Comparison of ENCODE assay signal across 8 cellular contexts in genomic region chr2:206981739-206982336, GRCh38. TPM values are rescaled to one million over a fixed set of nuclear protein-coding genes. Genes with fewer than 3 reads are reported as not detected.
A peak's percentile ranks its signal among the peaks of the same experiment; 100 is the strongest.
DNase-seq lines count a peak whose midpoint lies in the region; ATAC-seq and TF ChIP-seq lines count a peak whose summit lies in the region.

No MANE protein-coding gene starts in this region.

- ATAC-seq in HG03139 (IDR thresholded peaks at IDR 0.05; ENCODE audit: unreplicated experiment) (no peak), GM19452 (IDR thresholded peaks at IDR 0.05; ENCODE audit: unreplicated experiment) (no peak)

- peaks cover 0 to 36% (median 17%) of the 10 kb centered on the region in 6 donors for H3K4me1 ChIP-seq in spleen

- TF ChIP-seq POLR2A in spleen (IDR thresholded peaks at IDR 0.05) = no peak

- H3K4me3 ChIP-seq in spleen = no peak overlapping the region

- 43 to 58% (median 52%) methylated on average over 8 of the region's 8 CpGs for WGBS in spleen, 5 donors

- TF ChIP-seq CTCF in GM12872 (IDR thresholded peaks at IDR 0.05; ENCODE audit: insufficient read depth, low read depth, low read length) (peak; percentile 41; the same call in 1 of the 3 replicates), spleen (IDR thresholded peaks at IDR 0.05 in 8 of 11, conservative IDR thresholded peaks at IDR 0.05 in 3 of 11) (peak in 9 of 11 experiments; percentile 43 to 80 (median 65))

- H3K9me3 ChIP-seq in spleen = no peaks in the 10 kb centered on the region

- H3K36me3 ChIP-seq in spleen = no peaks in the 10 kb centered on the region

- in situ Hi-C loops in T47D (cut with HindIII; ENCODE audit: low pct_unique_long_range_greater_than_20kb, low sequenced_read_pairs) = no loop called here

- intact Hi-C loops in spleen (cut with DNase I; ENCODE audit: low total_unique reads) = loop anchor here (10.0 kb wide), 1 partner anchor 177 kb away; no protein-coding TSS in a partner anchor

- peak overlapping the region in 3 of 8 donors; percentile 32 to 55 (median 44) for H3K27ac ChIP-seq in spleen

- DNase-seq in NCI-H2029 (lab: John Stamatoyannopoulos, UW) (peak; percentile 52), UCSD-AML1 (lab: John Stamatoyannopoulos, UW; ENCODE audit: unreplicated experiment) (peak; percentile 57), T47D (ENCODE audit: low read depth in 1 of 2, low spot score in 1 of 2) (peak; percentile 10 to 66), iPS-NIHi11 (ENCODE audit: low spot score) (peak; percentile 63), spleen (peak; percentile 79)

- no peaks in the 10 kb centered on the region for H3K27me3 ChIP-seq in spleen (replicated peaks in 1 of 7)

RNA-seq across cellular contexts. Expression of gene CPO, which starts 42.5 kb away (rescaled TPM):
- under 1 TPM in 1 of 7 donors, not detected in 6; 0.28 TPM for total RNA-seq in spleen
- under 1 TPM; 0.10 to 0.15 (median 0.15) TPM for polyA plus RNA-seq in spleen
